7 cellular contexts compared by ENCODE assay signal in genomic region chr17:21019976-21020575, GRCh38. TPM values are rescaled to one million over a fixed set of nuclear protein-coding genes. Genes with fewer than 3 reads are reported as not detected.
DNase-seq lines count a peak whose midpoint lies in the region; ATAC-seq and TF ChIP-seq lines count a peak whose summit lies in the region.

No MANE protein-coding gene starts in this region.

- no peaks in the 10 kb centered on the region for H3K27me3 ChIP-seq in heart left ventricle

- no peaks in the 10 kb centered on the region for H3K9me3 ChIP-seq in heart left ventricle

- peaks cover 0 to 54% (median 25%) of the 10 kb centered on the region in 12 donors for H3K4me1 ChIP-seq in heart left ventricle

- in situ Hi-C loops in KBM-7 (cut with MboI; ENCODE audit: low pct_unique_long_range_greater_than_20kb, low sequenced_read_pairs) = no loop called here

- no peak for TF ChIP-seq POLR2A in heart left ventricle (IDR thresholded peaks at IDR 0.05)

- H3K4me3 ChIP-seq in GM12864 (ENCODE audit: low read depth, low read length) = no peak overlapping the region
- no peak overlapping the region for H3K4me3 ChIP-seq in heart left ventricle
- no peak overlapping the region for H3K4me3 ChIP-seq in coronary artery

- H3K27ac ChIP-seq in heart left ventricle = peak overlapping the region in 1 of 12 donors; percentile 53
- peak overlapping the region in 1 of 2 donors; percentile 22 for H3K27ac ChIP-seq in coronary artery

- intact Hi-C loops in heart left ventricle (cut with DNase I) = no loop called here

- H3K36me3 ChIP-seq in heart left ventricle = peaks cover 4 to 99% (median 92%) of the 10 kb centered on the region in 9 donors

- DNase-seq in GM12864 (ENCODE audit: low read depth) (no peak), KBM-7 (peak; percentile 47), heart left ventricle (no peak), coronary artery (ENCODE audit: low spot score) (no peak)
- peak; percentile 55 for DNase-seq in activated T-cell treated with anti-CD3 and anti-CD28 coated beads, Interleukin-2, amount 50 U/mL, for 1 hour
- DNase-seq in stimulated activated CD8-positive, alpha-beta memory T cell treated with anti-CD3 and anti-CD28 coated beads, Interleukin-4, amount 100 ng/mL, for 48 hours = peak; percentile 45

- TF ChIP-seq CTCF in GM12864 (IDR thresholded peaks at IDR 0.05; ENCODE audit: low read depth, low read length, missing control alignments) = peak; percentile 61
- TF ChIP-seq CTCF in heart left ventricle (IDR thresholded peaks at IDR 0.05) = peak in 7 of 12 donors; percentile 21 to 49 (median 38)
- TF ChIP-seq CTCF in coronary artery (IDR thresholded peaks at IDR 0.05) = no peak

- ATAC-seq in heart left ventricle = peak in 3 of 4 donors; percentile 60 to 75 (median 72)
- ATAC-seq in HG02885 (IDR thresholded peaks at IDR 0.05; ENCODE audit: poor library complexity, unreplicated experiment) = no peak

- 53 to 66% (median 58%) methylated on average over 6 of the region's 6 CpGs for WGBS in heart left ventricle, 4 donors

RNA-seq across cellular contexts. Expression of gene USP22, which starts 22.7 kb away (rescaled TPM):
- 100 to 1,000 TPM; 120 to 207 (median 193) TPM for total RNA-seq in heart left ventricle
- polyA plus RNA-seq in heart left ventricle = 10 to 100 TPM; 33.7 to 95.1 TPM

Comparison
In these comparisons a context has a peak if more than half of its experiments do, and no peak if none do; other contexts are left out.
1. DNase-seq: peak in KBM-7 (single experiment), activated T-cell treated with anti-CD3 and anti-CD28 coated beads, Interleukin-2, amount 50 U/mL, for 1 hour (single experiment) and stimulated activated CD8-positive, alpha-beta memory T cell treated with anti-CD3 and anti-CD28 coated beads, Interleukin-4, amount 100 ng/mL, for 48 hours (single experiment); none in GM12864 (single experiment), heart left ventricle (0 of 5) and coronary artery (single experiment).